Comparison of ENCODE assay signal across 13 cellular contexts in genomic region chr15:81843226-81843625, GRCh38.
DNase-seq lines count a peak whose midpoint lies in the region; ATAC-seq and TF ChIP-seq lines count a peak whose summit lies in the region.
"Had no signal": no experiment of that assay in that cellular context is flagged by ENCODE, and none has a peak within 500 bp of the region (broad histone marks: within the 10 kb centered on the region; RNA-seq: fewer than 3 reads in every experiment).

No MANE protein-coding gene starts in this region.

- no peaks in the 10 kb centered on the region for H3K4me1 ChIP-seq in prostate gland (replicated peaks)
- H3K4me1 ChIP-seq: HAP-1 had no signal

- intact Hi-C loops in MCF 10A (cut with micrococcal nuclease) (no loop called here), prostate gland (cut with DNase I) (no loop called here)

- TF ChIP-seq POLR2A in prostate gland (IDR thresholded peaks at IDR 0.05), result no peak

- no peaks in the 10 kb centered on the region for H3K27me3 Mint-ChIP-seq in MCF 10A (ENCODE audit: insufficient read depth, unreplicated experiment)
- no peaks in the 10 kb centered on the region for H3K27me3 Mint-ChIP-seq in T-helper 17 cell

- DNase-seq in RPMI8226 (peak; percentile 43), MCF 10A (ENCODE audit: unreplicated experiment) (no peak), prostate gland (ENCODE audit: low spot score) (no peak), NCI-H1417 treated with DMSO at 0.1 percent for 48 hours (lab: John Stamatoyannopoulos, UW) (no peak), T-helper 17 cell (no peak)
- DNase-seq: activated CD4-positive, CD25-positive, alpha-beta regulatory T cell; activated naive CD4-positive, alpha-beta T cell treated with Interleukin-2 at 50 U/mL for 16 hours; effector CD4-positive, alpha-beta T cell; NCI-H2227 treated with DMSO at 0.1 percent for 48 hours had no signal

- no peak overlapping the region for H3K27ac ChIP-seq in prostate gland

- TF ChIP-seq CTCF in MCF 10A (IDR thresholded peaks at IDR 0.05; ENCODE audit: unreplicated experiment), result no peak
- no peak for TF ChIP-seq CTCF in prostate gland (IDR thresholded peaks at IDR 0.05)

- no peaks in the 10 kb centered on the region for H3K9me3 Mint-ChIP-seq in MCF 10A (ENCODE audit: unreplicated experiment)

- no peaks in the 10 kb centered on the region for H3K36me3 ChIP-seq in prostate gland
- H3K36me3 ChIP-seq: HAP-1 had no signal

- no peaks in the 10 kb centered on the region for H3K27me3 ChIP-seq in prostate gland (replicated peaks; ENCODE audit: insufficient read depth)

- H3K9me3 ChIP-seq in prostate gland (no peaks in the 10 kb centered on the region), T-helper 17 cell (ENCODE audit: control insufficient read depth, low read length, poor library complexity, severe bottlenecking) (peaks cover 2% of the 10 kb centered on the region)
- H3K9me3 ChIP-seq: HAP-1 had no signal

- H3K27ac Mint-ChIP-seq in MCF 10A (ENCODE audit: low read depth, unreplicated experiment), result no peak overlapping the region
- H3K27ac Mint-ChIP-seq in T-helper 17 cell, result no peak overlapping the region

- no peak overlapping the region for H3K4me3 Mint-ChIP-seq in MCF 10A (ENCODE audit: unreplicated experiment)
- H3K4me3 Mint-ChIP-seq in T-helper 17 cell, result no peak overlapping the region

- POLR2A ChIA-PET in MCF 10A (lab: Yijun Ruan, JAX), result no interaction called here

- no TSS peak for BruUV-seq in MCF 10A (replicated peaks; lab: Mats Ljungman, UMichigan)

- H3K4me1 Mint-ChIP-seq in MCF 10A (ENCODE audit: insufficient read depth, unreplicated experiment) (no peaks in the 10 kb centered on the region), T-helper 17 cell (no peaks in the 10 kb centered on the region)

- 95% methylated on average over 5 of the region's 5 CpGs for WGBS in prostate gland

- H3K36me3 Mint-ChIP-seq in MCF 10A (ENCODE audit: insufficient read depth, unreplicated experiment), result no peaks in the 10 kb centered on the region
- H3K36me3 Mint-ChIP-seq in T-helper 17 cell (ENCODE audit: low read depth), result no peaks in the 10 kb centered on the region

- CTCF ChIA-PET in MCF 10A (lab: Yijun Ruan, JAX), result no interaction called here

- ATAC-seq in GM18867 (IDR thresholded peaks at IDR 0.05; ENCODE audit: unreplicated experiment) (peak; percentile 92), GM21528 (IDR thresholded peaks at IDR 0.05; ENCODE audit: low FRiP score, unreplicated experiment) (peak; percentile 99), HG03103 (IDR thresholded peaks at IDR 0.05; ENCODE audit: low read depth, unreplicated experiment) (peak; percentile 95), T-helper 17 cell (no peak)

- H3K4me3 ChIP-seq in prostate gland, result no peak overlapping the region
- H3K4me3 ChIP-seq: HAP-1 had no signal
